In genomic region chr2:222835823-222836151, GRCh38 we compare ENCODE assay signal across 19 cellular contexts.
"Had no signal": no experiment of that assay in that cellular context is flagged by ENCODE, and none has a peak within 500 bp of the region (broad histone marks: within the 10 kb centered on the region; RNA-seq: fewer than 3 reads in every experiment).

No MANE protein-coding gene starts in this region.

- H3K9me3 ChIP-seq: pancreas, testis, tibial artery had no signal

- DNase-seq: cortex of kidney; effector memory CD8-positive, alpha-beta T cell; kidney; natural killer cell; occipital lobe; pancreas; stimulated activated CD4-positive, alpha-beta T cell treated with anti-CD3 and anti-CD28 coated beads, Interleukin-2, amount 100 ng/mL, for 24 hours; stimulated activated CD4-positive, alpha-beta T cell treated with anti-CD3 and anti-CD28 coated beads, Interleukin-4, amount 100 ng/mL, for 24 hours; stimulated activated naive CD8-positive, alpha-beta T cell treated with anti-CD3 and anti-CD28 coated beads, Interleukin-15, Interleukin-2, amounts not matched to agents 100 U/mL and 50 U/mL, for 24 hours; substantia nigra; testis; tibial artery had no signal

- H3K4me2 ChIP-seq: smooth muscle cell had no signal

- H3K27me3 ChIP-seq: pancreas, testis, tibial artery had no signal

- H3K4me3 ChIP-seq: lung, pancreas, smooth muscle cell, testis, tibial artery had no signal

- ATAC-seq: effector memory CD8-positive, alpha-beta T cell; left lobe of liver; natural killer cell; sciatic nerve; stimulated activated memory B cell treated with anti-CD40 and anti-IgM and Interleukin-4, amounts not matched to agents 10 μg/mL and 1 μg/mL and 100 μg/mL, for 72 hours; stimulated activated naive CD8-positive, alpha-beta T cell treated with anti-CD3 and anti-CD28 coated beads, Interleukin-15, Interleukin-2, amounts not matched to agents 100 U/mL and 50 U/mL, for 24 hours had no signal

- H3K36me3 ChIP-seq: pancreas, tibial artery had no signal

- FAIRE-seq: endometrium, frontal cortex, kidney, pancreas had no signal

- H3K27ac ChIP-seq: pancreas, testis, tibial artery had no signal

- H3K4me1 ChIP-seq: testis, tibial artery had no signal
